9 cellular contexts compared by ENCODE assay signal in genomic region chrX:48468247-48468671, GRCh38. TPM values are rescaled to one million over a fixed set of nuclear protein-coding genes. Genes with fewer than 3 reads are reported as not detected.
DNase-seq lines count a peak whose midpoint lies in the region; ATAC-seq and TF ChIP-seq lines count a peak whose summit lies in the region.
"Had no signal": no experiment of that assay in that cellular context is flagged by ENCODE, and none has a peak within 500 bp of the region (broad histone marks: within the 10 kb centered on the region; RNA-seq: fewer than 3 reads in every experiment).

No MANE protein-coding gene starts in this region.

- no peak for TF ChIP-seq CTCF in transverse colon (IDR thresholded peaks at IDR 0.05)

- intact Hi-C loops in transverse colon (cut with DNase I; ENCODE audit: low total_unique reads) = no loop called here

- peak overlapping the region; percentile 95 for H3K4me3 Mint-ChIP-seq in activated naive CD8-positive, alpha-beta T cell treated with anti-CD3 and anti-CD28 coated beads, Interleukin-2, amount 50 U/mL, for 24 hours

- H3K9me3 ChIP-seq in mononuclear cell (ENCODE audit: low read depth, low read length) (no peaks in the 10 kb centered on the region), transverse colon (no peaks in the 10 kb centered on the region)

- peak overlapping the region; percentile 99 for H3K27ac Mint-ChIP-seq in activated naive CD8-positive, alpha-beta T cell treated with anti-CD3 and anti-CD28 coated beads, Interleukin-2, amount 50 U/mL, for 24 hours

- no peaks in the 10 kb centered on the region for H3K36me3 ChIP-seq in transverse colon

- no peaks in the 10 kb centered on the region for H3K27me3 Mint-ChIP-seq in activated naive CD8-positive, alpha-beta T cell treated with anti-CD3 and anti-CD28 coated beads, Interleukin-2, amount 50 U/mL, for 24 hours

- no peak for TF ChIP-seq POLR2A in transverse colon (IDR thresholded peaks at IDR 0.05)

- H3K27me3 ChIP-seq in mononuclear cell (ENCODE audit: insufficient read depth, low read length) = no peaks in the 10 kb centered on the region
- no peaks in the 10 kb centered on the region for H3K27me3 ChIP-seq in transverse colon

- H3K4me1 Mint-ChIP-seq in activated naive CD8-positive, alpha-beta T cell treated with anti-CD3 and anti-CD28 coated beads, Interleukin-2, amount 50 U/mL, for 24 hours = peaks cover 36% of the 10 kb centered on the region

- in situ Hi-C loops in transverse colon (cut with MboI; ENCODE audit: low pct_ligation_motif_present in 1 of 4, low pct_unique_long_range_greater_than_20kb in 1 of 4, low sequenced_read_pairs in 3 of 4) = no loop called here

- H3K4me1 ChIP-seq in mononuclear cell (ENCODE audit: insufficient read depth, low read length) (peaks cover 15% of the 10 kb centered on the region), transverse colon (peaks cover 0 to 22% (median 4%) of the 10 kb centered on the region in 4 donors)

- no peaks in the 10 kb centered on the region for H3K9me3 Mint-ChIP-seq in activated naive CD8-positive, alpha-beta T cell treated with anti-CD3 and anti-CD28 coated beads, Interleukin-2, amount 50 U/mL, for 24 hours

- peak overlapping the region; percentile 42 for H3K4me3 ChIP-seq in mononuclear cell (ENCODE audit: low read length)
- peak overlapping the region in 3 of 4 donors; percentile 21 to 42 (median 23) for H3K4me3 ChIP-seq in transverse colon

- ATAC-seq in activated naive CD8-positive, alpha-beta T cell treated with anti-CD3 and anti-CD28 coated beads, Interleukin-2, amount 50 U/mL, for 24 hours = peak; percentile 53

- H3K27ac ChIP-seq in transverse colon = peak overlapping the region in 3 of 4 donors; percentile 31 to 35 (median 31)

- DNase-seq in GM19238 (ENCODE audit: insufficient read length, low spot score) = peak; percentile 37
- DNase-seq in NCI-H82 treated with DMSO at 0.1 percent for 48 hours (lab: John Stamatoyannopoulos, UW; ENCODE audit: unreplicated experiment) = peak; percentile 70
- peak; percentile 57 for DNase-seq in activated naive CD8-positive, alpha-beta T cell treated with anti-CD3 and anti-CD28 coated beads, Interleukin-2, amount 50 U/mL, for 24 hours
- peak; percentile 62 for DNase-seq in transverse colon
- DNase-seq in NCI-H526 treated with DMSO at 0.1 percent for 48 hours (lab: John Stamatoyannopoulos, UW) = no peak
- no peak for DNase-seq in DMS153 (lab: John Stamatoyannopoulos, UW)
- DNase-seq in anterior cingulate cortex (lab: John Stamatoyannopoulos, UW) = no peak

- H3K36me3 Mint-ChIP-seq in activated naive CD8-positive, alpha-beta T cell treated with anti-CD3 and anti-CD28 coated beads, Interleukin-2, amount 50 U/mL, for 24 hours (ENCODE audit: low read depth) = peaks cover 29% of the 10 kb centered on the region

- 36% methylated on average over 17 of the region's 18 CpGs; no CpG with 5 or more reads in 1 of the 2 donors for WGBS in transverse colon (ENCODE audit: low coverage in 1 of 2), 2 donors

- no peak for TF ChIP-seq EP300 in transverse colon (IDR thresholded peaks at IDR 0.05; ENCODE audit: low read depth)

RNA-seq across cellular contexts. Expression of gene SLC38A5, which starts 1.8 kb away (rescaled TPM):
- total RNA-seq in mononuclear cell = 4.5 TPM
- 10 to 100 TPM in 3 of 4 donors, 1 to 10 TPM in 1; 5.7 to 14.3 (median 11.3) TPM for total RNA-seq in transverse colon

RNA-seq across cellular contexts. Expression of gene FTSJ1, which starts 7.7 kb away (rescaled TPM):
- total RNA-seq in mononuclear cell = 19.3 TPM
- 10 to 100 TPM; 15.3 to 33.2 (median 31.1) TPM for total RNA-seq in transverse colon

RNA-seq across cellular contexts. Expression of gene PORCN, which starts 40.5 kb away (rescaled TPM):
- 13.6 TPM for total RNA-seq in mononuclear cell
- 10 to 100 TPM in 1 of 4 donors, 1 to 10 TPM in 3; 1.5 to 10.1 (median 8.2) TPM for total RNA-seq in transverse colon

RNA-seq across cellular contexts. Expression of gene EBP, which starts 53.3 kb away (rescaled TPM):
- 27.6 TPM for total RNA-seq in mononuclear cell
- 10 to 100 TPM; 19.9 to 88.7 (median 67.6) TPM for total RNA-seq in transverse colon

RNA-seq across cellular contexts. Expression of gene SSX4B, which starts 56.5 kb away (rescaled TPM):
- total RNA-seq in mononuclear cell (not detected), transverse colon (not detected)
- total RNA-seq: T-helper 2 cell treated with Interferon-gamma antibody and Interleukin-4, amounts not matched to agents 100 ng/mL and 5 ng/mL, for 36 hours had no signal

Comparison
In these comparisons a context has a peak if more than half of its experiments do, and no peak if none do; other contexts are left out.
1. DNase-seq: peak in GM19238 (single experiment), NCI-H82 treated with DMSO at 0.1 percent for 48 hours (single experiment), activated naive CD8-positive, alpha-beta T cell treated with anti-CD3 and anti-CD28 coated beads, Interleukin-2, amount 50 U/mL, for 24 hours (single experiment) and transverse colon (single experiment); none in NCI-H526 treated with DMSO at 0.1 percent for 48 hours (single experiment), DMS153 (single experiment) and anterior cingulate cortex (0 of 58).